In genomic region chr5:139767960-139768359, GRCh38 we compare ENCODE assay signal across 1 cellular context.
TF ChIP-seq lines count a peak whose summit lies in the region.

No MANE protein-coding gene starts in this region.

TF ChIP-seq in HepG2, 621 proteins besides CTCF, POLR2A, EP300 and RAD21 (continued from another document):
- TF ChIP-seq AKNA (CRISPR knock-in tag; IDR thresholded peaks at IDR 0.05; ENCODE audit: borderline replicate concordance) (no peak), ZBTB49 (CRISPR knock-in tag; IDR thresholded peaks at IDR 0.05; ENCODE audit: borderline replicate concordance) (no peak), SIX1 (CRISPR knock-in tag; IDR thresholded peaks at IDR 0.05; ENCODE audit: borderline replicate concordance) (no peak), ZNF644 (CRISPR knock-in tag; IDR thresholded peaks at IDR 0.05; ENCODE audit: low read depth) (no peak), SATB2 (CRISPR knock-in tag; IDR thresholded peaks at IDR 0.05) (no peak), AKAP8 (CRISPR knock-in tag; IDR thresholded peaks at IDR 0.05) (no peak), ATF6 (CRISPR knock-in tag; conservative IDR thresholded peaks at IDR 0.05) (no peak), ATF3 (CRISPR knock-in tag; IDR thresholded peaks at IDR 0.05) (no peak), ZNF3 (CRISPR knock-in tag; IDR thresholded peaks at IDR 0.05) (no peak), ZNF770 (CRISPR knock-in tag; IDR thresholded peaks at IDR 0.05) (peak; percentile 26; the same call in 1 of the 2 replicates), STAT5B (CRISPR knock-in tag; IDR thresholded peaks at IDR 0.05) (no peak), RNF219 (CRISPR knock-in tag; IDR thresholded peaks at IDR 0.05) (no peak), BCL3 (CRISPR knock-in tag; IDR thresholded peaks at IDR 0.05) (0 out of 2 replicates have a peak, but pooled peaks have one; percentile 32), UBTF (CRISPR knock-in tag; IDR thresholded peaks at IDR 0.05) (peak; percentile 29; the same call in 1 of the 2 replicates), BATF2 (CRISPR knock-in tag; IDR thresholded peaks at IDR 0.05) (no peak), FOXK2 (IDR thresholded peaks at IDR 0.05) (no peak), WIZ (CRISPR knock-in tag; IDR thresholded peaks at IDR 0.05) (no peak), ZNF598 (CRISPR knock-in tag; IDR thresholded peaks at IDR 0.05; ENCODE audit: borderline replicate concordance) (no peak), GABPB1 (CRISPR knock-in tag; IDR thresholded peaks at IDR 0.05) (peak; percentile 37; the same call in 1 of the 2 replicates), ZFAT (CRISPR knock-in tag; conservative IDR thresholded peaks at IDR 0.05) (no peak), PPARG (CRISPR knock-in tag; conservative IDR thresholded peaks at IDR 0.05) (peak; percentile 92), ARNT2 (CRISPR knock-in tag; IDR thresholded peaks at IDR 0.05; ENCODE audit: low read depth) (no peak), ZNF282 (IDR thresholded peaks at IDR 0.05; ENCODE audit: partially characterized antibody) (no peak), CSRNP1 (CRISPR knock-in tag; IDR thresholded peaks at IDR 0.05) (no peak), ZGPAT (CRISPR knock-in tag; IDR thresholded peaks at IDR 0.05) (0 out of 2 replicates have a peak, but pooled peaks have one; percentile 48)
